ENCODE assay signal across 12 cellular contexts in genomic region chr15:74179983-74180688, GRCh38. TPM values are rescaled to one million over a fixed set of nuclear protein-coding genes. Genes with fewer than 3 reads are reported as not detected.
A peak's percentile ranks its signal among the peaks of the same experiment; 100 is the strongest.
DNase-seq lines count a peak whose midpoint lies in the region; ATAC-seq and TF ChIP-seq lines count a peak whose summit lies in the region.
"Had no signal": no experiment of that assay in that cellular context is flagged by ENCODE, and none has a peak within 500 bp of the region (broad histone marks: within the 10 kb centered on the region; RNA-seq: fewer than 3 reads in every experiment).

No MANE protein-coding gene starts in this region.

- ATAC-seq in lower lobe of right lung (peak; percentile 4 to 29), upper lobe of right lung (no peak), HG03469 (IDR thresholded peaks at IDR 0.05; ENCODE audit: unreplicated experiment) (no peak)

- peaks cover 36% of the 10 kb centered on the region for H3K4me1 ChIP-seq in lower lobe of right lung
- peaks cover 11% of the 10 kb centered on the region for H3K4me1 ChIP-seq in upper lobe of right lung

- H3K27ac ChIP-seq in lower lobe of right lung: no peak overlapping the region
- H3K27ac ChIP-seq in upper lobe of right lung: peak overlapping the region; percentile 47

- H3K9me3 ChIP-seq in lower lobe of right lung: no peaks in the 10 kb centered on the region
- no peaks in the 10 kb centered on the region for H3K9me3 ChIP-seq in upper lobe of right lung
- H3K9me3 ChIP-seq: upper lobe of left lung had no signal

- H3K27me3 ChIP-seq in lower lobe of right lung (ENCODE audit: low read depth) (no peaks in the 10 kb centered on the region), upper lobe of right lung (no peaks in the 10 kb centered on the region)
- H3K27me3 ChIP-seq: upper lobe of left lung had no signal

- TF ChIP-seq CTCF in choroid plexus epithelial cell (conservative IDR thresholded peaks at IDR 0.05; ENCODE audit: low read depth, low read length): peak; percentile 47
- TF ChIP-seq CTCF in lower lobe of right lung (IDR thresholded peaks at IDR 0.05): no peak
- no peak for TF ChIP-seq CTCF in upper lobe of right lung (IDR thresholded peaks at IDR 0.05)

- DNase-seq in NCI-H2171 treated with DMSO at 0.1 percent for 48 hours (lab: John Stamatoyannopoulos, UW): peak; percentile 57
- no peak for DNase-seq in NCI-H2171 (lab: John Stamatoyannopoulos, UW)
- DNase-seq in choroid plexus epithelial cell (ENCODE audit: low read depth): peak; percentile 83
- DNase-seq in lower lobe of right lung: peak; percentile 32
- peak; percentile 57 for DNase-seq in upper lobe of right lung
- no peak for DNase-seq in cerebellar nuclear complex (lab: John Stamatoyannopoulos, UW)
- no peak for DNase-seq in middle frontal gyrus (ENCODE audit: extremely low spot score, low spot score)

- H3K4me3 ChIP-seq in choroid plexus epithelial cell (ENCODE audit: low read depth, low read length) (no peak overlapping the region), lower lobe of right lung (no peak overlapping the region), upper lobe of right lung (no peak overlapping the region)
- H3K4me3 ChIP-seq: upper lobe of left lung had no signal

- intact Hi-C loops in lower lobe of right lung (cut with DNase I): no loop called here
- intact Hi-C loops in upper lobe of right lung (cut with DNase I): no loop called here

- H3K36me3 ChIP-seq in lower lobe of right lung: no peaks in the 10 kb centered on the region
- no peaks in the 10 kb centered on the region for H3K36me3 ChIP-seq in upper lobe of right lung
- H3K36me3 ChIP-seq: upper lobe of left lung had no signal

RNA-seq across cellular contexts. Expression of gene ISLR, which starts 6.6 kb away (rescaled TPM):
- total RNA-seq in lower lobe of right lung (24.0 TPM), upper lobe of right lung (40.6 TPM)
- total RNA-seq: dermis microvascular lymphatic vessel endothelial cell, SK-MEL-5 had no signal

RNA-seq across cellular contexts. Expression of gene STRA6, which starts 22.5 kb away (rescaled TPM):
- total RNA-seq in lower lobe of right lung (not detected), upper lobe of right lung (not detected)
- total RNA-seq: SK-MEL-5 had no signal

RNA-seq across cellular contexts. Expression of gene ISLR2, which starts 49.8 kb away (rescaled TPM):
- total RNA-seq in lower lobe of right lung (1.2 TPM), upper lobe of right lung (4.0 TPM)
- total RNA-seq: liver, SK-MEL-5 had no signal

RNA-seq across cellular contexts. Expression of gene CCDC33, which starts 56.0 kb away (rescaled TPM):
- total RNA-seq in lower lobe of right lung (5.9 TPM), upper lobe of right lung (not detected)
- total RNA-seq: dermis microvascular lymphatic vessel endothelial cell, liver, SK-MEL-5 had no signal

Comparison
In these comparisons a context has a peak if more than half of its experiments do, and no peak if none do; other contexts are left out.
1. DNase-seq: peak in NCI-H2171 treated with DMSO at 0.1 percent for 48 hours (single experiment), choroid plexus epithelial cell (single experiment), lower lobe of right lung (single experiment) and upper lobe of right lung (single experiment); none in NCI-H2171 (single experiment), cerebellar nuclear complex (0 of 2) and middle frontal gyrus (single experiment).
2. ATAC-seq: peak in lower lobe of right lung (2 of 2); none in upper lobe of right lung (single experiment) and HG03469 (single experiment).